In genomic region chr12:74539765-74540526, GRCh38 we compare ENCODE assay signal across 8 cellular contexts. TPM values are rescaled to one million over a fixed set of nuclear protein-coding genes. Genes with fewer than 3 reads are reported as not detected.
DNase-seq lines count a peak whose midpoint lies in the region; ATAC-seq lines count a peak whose summit lies in the region.

No MANE protein-coding gene starts in this region.

- no peaks in the 10 kb centered on the region for H3K27me3 Mint-ChIP-seq in activated CD8-positive, alpha-beta memory T cell treated with anti-CD3 and anti-CD28 coated beads, Interleukin-2, amount 10 ng/mL, durations not matched to agents 7 days and 5 days
- no peaks in the 10 kb centered on the region for H3K27me3 Mint-ChIP-seq in activated CD4-positive, alpha-beta memory T cell treated with anti-CD3 and anti-CD28 coated beads for 36 hours

- CTCF ChIA-PET in activated CD8-positive, alpha-beta memory T cell treated with anti-CD3 and anti-CD28 coated beads, Interleukin-2, amount 10 ng/mL, durations not matched to agents 7 days and 5 days (lab: Charles Lee) = interaction anchor here (0.7 to 1.4 kb wide), 2 partner anchors 10 to 20 kb away, joined by 3 to 4 read pairs; no protein-coding TSS in a partner anchor
- CTCF ChIA-PET in activated CD4-positive, alpha-beta memory T cell treated with anti-CD3 and anti-CD28 coated beads for 36 hours (lab: Charles Lee) = no interaction called here

- no peaks in the 10 kb centered on the region for H3K9me3 Mint-ChIP-seq in activated CD8-positive, alpha-beta memory T cell treated with anti-CD3 and anti-CD28 coated beads, Interleukin-2, amount 10 ng/mL, durations not matched to agents 7 days and 5 days (ENCODE audit: low read depth)
- H3K9me3 Mint-ChIP-seq in activated CD4-positive, alpha-beta memory T cell treated with anti-CD3 and anti-CD28 coated beads for 36 hours = peaks cover 2% of the 10 kb centered on the region

- intact Hi-C loops in activated CD4-positive, alpha-beta memory T cell treated with anti-CD3 and anti-CD28 coated beads for 36 hours (cut with micrococcal nuclease) = loop anchor here (5.0 to 10.0 kb wide), 7 partner anchors 428 to 1807 kb away; partner anchors contain the start of genes BBS10, GLIPR1, GLIPR1L2 and KRR1

- H3K27me3 ChIP-seq in iPS-15b (ENCODE audit: control insufficient read depth, insufficient read depth, low read length) (no peaks in the 10 kb centered on the region), subcutaneous abdominal adipose tissue (ENCODE audit: control insufficient read depth in 5 of 5, insufficient read depth in 4 of 5, low read length in 5 of 5) (no peaks in the 10 kb centered on the region)

- peaks cover 41% of the 10 kb centered on the region for H3K36me3 Mint-ChIP-seq in activated CD8-positive, alpha-beta memory T cell treated with anti-CD3 and anti-CD28 coated beads, Interleukin-2, amount 10 ng/mL, durations not matched to agents 7 days and 5 days
- peaks cover 40% of the 10 kb centered on the region for H3K36me3 Mint-ChIP-seq in activated CD4-positive, alpha-beta memory T cell treated with anti-CD3 and anti-CD28 coated beads for 36 hours

- H3K4me1 ChIP-seq in iPS-15b (ENCODE audit: control insufficient read depth, insufficient read depth, low read length) = peaks cover 25% of the 10 kb centered on the region
- peaks cover 19 to 40% (median 35%) of the 10 kb centered on the region in 5 donors for H3K4me1 ChIP-seq in subcutaneous abdominal adipose tissue (ENCODE audit: control insufficient read depth in 5 of 5, insufficient read depth in 5 of 5, low read length in 5 of 5)

- H3K9me3 ChIP-seq in iPS-15b (ENCODE audit: control insufficient read depth, insufficient read depth, low read length) (no peaks in the 10 kb centered on the region), subcutaneous abdominal adipose tissue (ENCODE audit: control insufficient read depth in 5 of 5, low read length in 5 of 5) (no peaks in the 10 kb centered on the region)

- H3K4me3 ChIP-seq in iPS-15b (ENCODE audit: low read depth, low read length) = peak overlapping the region; percentile 78
- H3K4me3 ChIP-seq in subcutaneous abdominal adipose tissue (ENCODE audit: low read depth in 1 of 5, low read length in 5 of 5) = peak overlapping the region; percentile 84 to 99 (median 97)

- ATAC-seq in activated CD8-positive, alpha-beta memory T cell treated with anti-CD3 and anti-CD28 coated beads, Interleukin-2, amount 10 ng/mL, durations not matched to agents 7 days and 5 days = no peak
- ATAC-seq in HG02938 (IDR thresholded peaks at IDR 0.05; ENCODE audit: unreplicated experiment) = no peak

- H3K9ac ChIP-seq in iPS-15b (ENCODE audit: low read depth, low read length) (no peak overlapping the region), subcutaneous abdominal adipose tissue (ENCODE audit: low read length in 5 of 5) (peak overlapping the region; percentile 13 to 100 (median 95))

- H3K4me1 Mint-ChIP-seq in activated CD8-positive, alpha-beta memory T cell treated with anti-CD3 and anti-CD28 coated beads, Interleukin-2, amount 10 ng/mL, durations not matched to agents 7 days and 5 days = peaks cover 42% of the 10 kb centered on the region
- peaks cover 52% of the 10 kb centered on the region for H3K4me1 Mint-ChIP-seq in activated CD4-positive, alpha-beta memory T cell treated with anti-CD3 and anti-CD28 coated beads for 36 hours (ENCODE audit: low read depth)

- peak overlapping the region; percentile 98 for H3K4me3 Mint-ChIP-seq in activated CD8-positive, alpha-beta memory T cell treated with anti-CD3 and anti-CD28 coated beads, Interleukin-2, amount 10 ng/mL, durations not matched to agents 7 days and 5 days
- H3K4me3 Mint-ChIP-seq in activated CD4-positive, alpha-beta memory T cell treated with anti-CD3 and anti-CD28 coated beads for 36 hours = peak overlapping the region; percentile 92

- H3K27ac Mint-ChIP-seq in activated CD8-positive, alpha-beta memory T cell treated with anti-CD3 and anti-CD28 coated beads, Interleukin-2, amount 10 ng/mL, durations not matched to agents 7 days and 5 days = peak overlapping the region; percentile 73
- H3K27ac Mint-ChIP-seq in activated CD4-positive, alpha-beta memory T cell treated with anti-CD3 and anti-CD28 coated beads for 36 hours = peak overlapping the region; percentile 35

- no peak for DNase-seq in activated CD8-positive, alpha-beta memory T cell treated with anti-CD3 and anti-CD28 coated beads, Interleukin-2, amount 10 ng/mL, durations not matched to agents 7 days and 5 days
- DNase-seq in activated CD8-positive, alpha-beta memory T cell treated with anti-CD3 and anti-CD28 coated beads, Interleukin-2, amount 50 U/mL, for 48 hours = no peak
- no peak for DNase-seq in activated CD4-positive, alpha-beta memory T cell treated with anti-CD3 and anti-CD28 coated beads for 36 hours
- no peak for DNase-seq in NOMO-1 (lab: John Stamatoyannopoulos, UW; ENCODE audit: unreplicated experiment in 2 of 2)
- no peak for DNase-seq in ureter (ENCODE audit: low spot score)

- POLR2A ChIA-PET in activated CD4-positive, alpha-beta memory T cell treated with anti-CD3 and anti-CD28 coated beads for 36 hours (lab: Charles Lee) = no interaction called here

- H3K36me3 ChIP-seq in iPS-15b (ENCODE audit: control insufficient read depth, insufficient read depth, low read length) = no peaks in the 10 kb centered on the region
- peaks cover 0 to 7% (median 4%) of the 10 kb centered on the region in 5 donors for H3K36me3 ChIP-seq in subcutaneous abdominal adipose tissue (ENCODE audit: control insufficient read depth in 5 of 5, insufficient read depth in 5 of 5, low read length in 5 of 5)

- H3K27ac ChIP-seq in subcutaneous abdominal adipose tissue (ENCODE audit: low read depth, low read length) = peak overlapping the region; percentile 32

RNA-seq across cellular contexts. Expression of gene ATXN7L3B, which starts 2.3 kb away (rescaled TPM):
- 10 to 100 TPM; 22.7 to 23.4 TPM for total RNA-seq in activated CD8-positive, alpha-beta memory T cell treated with anti-CD3 and anti-CD28 coated beads, Interleukin-2, amount 10 ng/mL, durations not matched to agents 7 days and 5 days
- 10 to 100 TPM; 16.7 to 17.0 TPM for total RNA-seq in activated CD4-positive, alpha-beta memory T cell treated with anti-CD3 and anti-CD28 coated beads for 36 hours
- total RNA-seq in ureter = 31.1 TPM
